16 cellular contexts compared by ENCODE assay signal in the genomic region with DNA sequence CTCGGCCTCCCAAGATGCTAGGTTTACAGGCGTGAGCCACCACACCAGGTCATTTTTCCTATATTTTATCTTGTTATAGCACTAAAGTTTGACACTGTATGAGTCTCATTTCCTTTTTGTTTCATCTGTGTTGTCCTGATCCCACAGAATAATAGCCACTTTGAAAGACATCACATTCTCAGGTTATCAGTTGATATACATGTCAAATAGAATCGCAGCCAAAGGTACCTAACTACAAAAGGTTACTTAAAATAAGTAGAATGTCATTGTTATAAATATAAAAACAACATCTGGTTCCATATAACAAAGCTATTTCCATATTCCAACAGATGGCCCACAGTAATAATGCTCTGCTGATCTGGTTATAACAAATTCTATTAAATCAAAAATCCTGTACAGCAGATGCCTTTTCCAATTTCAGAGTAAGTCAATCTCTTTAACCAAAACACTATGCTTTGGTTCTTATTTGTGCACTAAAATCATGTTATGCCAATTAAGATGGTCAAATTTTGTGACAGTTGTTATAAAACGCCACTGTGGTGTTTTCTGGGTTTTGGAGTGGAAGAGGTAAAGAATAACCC. TPM values are rescaled to one million over a fixed set of nuclear protein-coding genes. Genes with fewer than 3 reads are reported as not detected.
DNase-seq lines count a peak whose midpoint lies in the region; ATAC-seq and TF ChIP-seq lines count a peak whose summit lies in the region.
"Had no signal": no experiment of that assay in that cellular context is flagged by ENCODE, and none has a peak within 500 bp of the region (broad histone marks: within the 10 kb centered on the region; RNA-seq: fewer than 3 reads in every experiment).

No MANE protein-coding gene starts in this region.

- H3K27me3 ChIP-seq in cardiac muscle cell = no peaks in the 10 kb centered on the region

- intact Hi-C loops in left ventricle myocardium superior (cut with micrococcal nuclease) = loop anchor here (10.0 kb wide), 1 partner anchor 154 kb away; no protein-coding TSS in a partner anchor

- H3K27ac ChIP-seq in cardiac muscle cell = peak overlapping the region; percentile 30
- H3K27ac ChIP-seq: KMS-11 had no signal

- peaks cover 90% of the 10 kb centered on the region for H3K4me1 Mint-ChIP-seq in brain

- TF ChIP-seq CTCF in cardiac muscle cell (IDR thresholded peaks at IDR 0.05; ENCODE audit: low read depth, low read length) (no peak), brain (conservative IDR thresholded peaks at IDR 0.05) (no peak)

- peaks cover 22% of the 10 kb centered on the region for H3K4me1 ChIP-seq in cardiac muscle cell (ENCODE audit: low read depth)

- H3K36me3 Mint-ChIP-seq in brain = peaks cover 11% of the 10 kb centered on the region

- no peak overlapping the region for H3K4me3 ChIP-seq in cardiac muscle cell

- H3K4me3 Mint-ChIP-seq in brain = peak overlapping the region in 2 of 5 experiments; percentile 13 to 50

- no peak for DNase-seq in cardiac muscle cell (ENCODE audit: low read depth in 1 of 2, low spot score in 1 of 2)
- DNase-seq in left ventricle myocardium superior = no peak
- DNase-seq in NCI-H82 (lab: John Stamatoyannopoulos, UW) = peak; percentile 76
- no peak for DNase-seq in NCI-H128 (lab: John Stamatoyannopoulos, UW; ENCODE audit: unreplicated experiment)
- no peak for DNase-seq in EL
- DNase-seq: DND-41; IMR-90; NCI-H1105; NCI-H2081 treated with DMSO at 0.1 percent for 48 hours; NK-92 treated with Interleukin-12 subunit alpha and Interleukin-12 subunit beta, amount 100 ng/mL, for 24 hours; SIG-M5; T-helper 1 cell had no signal

- ATAC-seq in left ventricle myocardium superior (no peak), HG03097 (IDR thresholded peaks at IDR 0.05; ENCODE audit: low FRiP score, unreplicated experiment) (no peak)
- ATAC-seq: HCT116 had no signal

- H3K36me3 ChIP-seq in cardiac muscle cell = no peaks in the 10 kb centered on the region

- peak overlapping the region in 3 of 5 experiments; percentile 11 to 88 (median 49) for H3K27ac Mint-ChIP-seq in brain

- H3K27me3 Mint-ChIP-seq in brain = peaks cover 7% of the 10 kb centered on the region

- H3K9me3 ChIP-seq in cardiac muscle cell (ENCODE audit: low read depth) = no peaks in the 10 kb centered on the region

- H3K9me3 Mint-ChIP-seq in brain = no peaks in the 10 kb centered on the region

RNA-seq across cellular contexts. Expression of a gene that starts 6.0 kb away (rescaled TPM):
- total RNA-seq in cardiac muscle cell = 28.5 and 54.1 TPM in 2 replicates
- 25.4 and 39.1 TPM in 2 replicates for polyA plus RNA-seq in cardiac muscle cell
- total RNA-seq in left ventricle myocardium superior = 35.1 TPM
- polyA plus RNA-seq in brain (ENCODE audit: insufficient read depth, low read depth, low replicate concordance) = 44.2 TPM

RNA-seq across cellular contexts. Expression of a gene that starts 51.6 kb away (rescaled TPM):
- total RNA-seq in cardiac muscle cell = 8.1 and 14.9 TPM in 2 replicates
- polyA plus RNA-seq in cardiac muscle cell = 16.3 and 21.8 TPM in 2 replicates
- 9.7 TPM for total RNA-seq in left ventricle myocardium superior
- polyA plus RNA-seq in brain (ENCODE audit: insufficient read depth, low read depth, low replicate concordance) = 29.9 TPM
- total RNA-seq: IMR-90 had no signal
- polyA plus RNA-seq: IMR-90 had no signal
